Comparison of ENCODE assay signal across 8 cellular contexts in the genomic region with DNA sequence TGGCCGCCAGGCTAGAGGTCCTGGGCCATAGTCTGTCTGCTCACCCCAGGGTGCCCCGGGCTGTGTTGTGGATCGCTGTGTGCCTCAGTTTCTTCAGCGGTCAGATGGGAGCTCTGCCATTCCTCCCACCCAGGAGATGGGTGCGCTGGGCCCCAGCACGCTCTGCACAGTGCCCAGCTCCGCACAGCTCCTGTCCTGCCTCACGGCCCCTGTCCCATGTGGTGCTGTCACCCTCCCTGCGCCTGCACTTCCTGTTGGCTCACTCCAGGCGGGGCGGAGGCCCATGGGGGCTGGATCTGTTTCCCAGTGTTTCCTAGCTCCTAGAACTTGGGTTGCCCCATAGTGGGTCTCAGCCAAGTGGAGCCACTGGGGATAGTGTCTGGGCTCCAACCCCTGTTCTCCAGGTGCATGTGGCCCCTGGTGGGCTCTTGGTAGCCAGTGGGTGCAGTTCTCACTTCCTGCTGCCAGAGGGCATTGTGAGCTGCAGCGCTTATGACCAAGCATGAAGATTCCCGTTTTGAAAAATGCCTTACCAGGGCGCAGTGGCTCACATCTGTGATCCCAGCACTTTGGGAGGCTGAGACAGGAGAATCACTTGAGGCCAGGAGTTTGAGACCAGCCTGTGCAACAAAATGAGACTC.
A peak's percentile ranks its signal among the peaks of the same experiment; 100 is the strongest.
DNase-seq lines count a peak whose midpoint lies in the region; ATAC-seq and TF ChIP-seq lines count a peak whose summit lies in the region.

No MANE protein-coding gene starts in this region.

- peaks cover 0 to 43% of the 10 kb centered on the region in 2 donors for H3K4me1 ChIP-seq in right atrium auricular region
- H3K4me1 ChIP-seq in SJCRH30: peaks cover 21% of the 10 kb centered on the region

- no peaks in the 10 kb centered on the region for H3K79me2 ChIP-seq in SU-DHL-6 (ENCODE audit: insufficient read depth, low read length)

- H3K9me3 ChIP-seq in SU-DHL-6 (ENCODE audit: insufficient read depth, low read length): no peaks in the 10 kb centered on the region
- H3K9me3 ChIP-seq in right atrium auricular region: no peaks in the 10 kb centered on the region
- H3K9me3 ChIP-seq in SJCRH30 (replicated peaks): no peaks in the 10 kb centered on the region

- H3K9ac ChIP-seq in SU-DHL-6 (ENCODE audit: low read length): no peak overlapping the region

- no peaks in the 10 kb centered on the region for H4K20me1 ChIP-seq in SU-DHL-6 (ENCODE audit: low read depth, low read length)

- ATAC-seq in GM21737 (IDR thresholded peaks at IDR 0.05; ENCODE audit: unreplicated experiment): no peak

- H3K9me2 ChIP-seq in SU-DHL-6 (replicated peaks; ENCODE audit: insufficient read depth, low read length): no peaks in the 10 kb centered on the region

- no peaks in the 10 kb centered on the region for H3K36me3 ChIP-seq in SU-DHL-6 (ENCODE audit: low read length)
- peaks cover 48% of the 10 kb centered on the region for H3K36me3 ChIP-seq in right atrium auricular region
- H3K36me3 ChIP-seq in SJCRH30: peaks cover 15% of the 10 kb centered on the region; the same call in 1 of the 2 replicates

- no peak overlapping the region for H3K4me2 ChIP-seq in SU-DHL-6 (ENCODE audit: low read depth, low read length, poor library complexity, severe bottlenecking)

- H3K27ac ChIP-seq in SU-DHL-6 (ENCODE audit: low read depth, low read length) (no peak overlapping the region), right atrium auricular region (no peak overlapping the region), SJCRH30 (no peak overlapping the region)

- H3F3A ChIP-seq in SU-DHL-6 (ENCODE audit: insufficient read depth): no peaks in the 10 kb centered on the region

- peak; percentile 51 for TF ChIP-seq CTCF in GM12874 (IDR thresholded peaks at IDR 0.05; ENCODE audit: insufficient read depth, low read depth, low read length)
- peak; percentile 45 for TF ChIP-seq CTCF in SU-DHL-6 (IDR thresholded peaks at IDR 0.05; ENCODE audit: insufficient read depth, low read length, poor library complexity, severe bottlenecking)
- peak; percentile 19 to 64 for TF ChIP-seq CTCF in right atrium auricular region (IDR thresholded peaks at IDR 0.05)

- no peaks in the 10 kb centered on the region for H3K27me3 ChIP-seq in SU-DHL-6 (ENCODE audit: low read length)
- H3K27me3 ChIP-seq in right atrium auricular region: no peaks in the 10 kb centered on the region
- no peaks in the 10 kb centered on the region for H3K27me3 ChIP-seq in SJCRH30

- DNase-seq in AG20443 (ENCODE audit: low spot score) (peak; percentile 70), right atrium auricular region (ENCODE audit: low spot score) (no peak), SJCRH30 (no peak), AML-193 (lab: John Stamatoyannopoulos, UW) (no peak), GDM1 (lab: John Stamatoyannopoulos, UW) (no peak)

- no peak overlapping the region for H3K4me3 ChIP-seq in SU-DHL-6 (ENCODE audit: insufficient read depth, low read length, poor library complexity, severe bottlenecking)
- no peak overlapping the region for H3K4me3 ChIP-seq in right atrium auricular region
- no peak overlapping the region for H3K4me3 ChIP-seq in SJCRH30

- no peak overlapping the region for H2AFZ ChIP-seq in SU-DHL-6 (ENCODE audit: low read depth, low read length, severe bottlenecking)
